11 cellular contexts compared by ENCODE assay signal in genomic region chr7:99098824-99099498, GRCh38. TPM values are rescaled to one million over a fixed set of nuclear protein-coding genes. Genes with fewer than 3 reads are reported as not detected.
A peak's percentile ranks its signal among the peaks of the same experiment; 100 is the strongest.
DNase-seq lines count a peak whose midpoint lies in the region; ATAC-seq and TF ChIP-seq lines count a peak whose summit lies in the region.
"Had no signal": no experiment of that assay in that cellular context is flagged by ENCODE, and none has a peak within 500 bp of the region (broad histone marks: within the 10 kb centered on the region; RNA-seq: fewer than 3 reads in every experiment).

No MANE protein-coding gene starts in this region.

- peaks cover 8% of the 10 kb centered on the region for H3K4me1 ChIP-seq in mesenchymal stem cell (ENCODE audit: control insufficient read depth, insufficient read depth, low read depth, low read length)
- H3K4me1 ChIP-seq in ovary (ENCODE audit: insufficient read depth), result peaks cover 13% of the 10 kb centered on the region

- no peak overlapping the region for H3K14ac ChIP-seq in mesenchymal stem cell (ENCODE audit: low read length in 2 of 2)

- ATAC-seq in Right ventricle myocardium inferior, result peak; percentile 49
- no peak for ATAC-seq in HG02970 (IDR thresholded peaks at IDR 0.05; ENCODE audit: low FRiP score, unreplicated experiment)

- no peak for TF ChIP-seq EP300 in ovary (IDR thresholded peaks at IDR 0.05)

- no peak overlapping the region for H3K4me3 ChIP-seq in epithelial cell of esophagus (ENCODE audit: low read length)
- peak overlapping the region in 1 of 2 experiments; percentile 60 for H3K4me3 ChIP-seq in mesenchymal stem cell (ENCODE audit: insufficient read depth in 1 of 2, low read depth in 1 of 2, low read length in 2 of 2)
- no peak overlapping the region for H3K4me3 ChIP-seq in ovary

- no peak overlapping the region for H2BK120ac ChIP-seq in mesenchymal stem cell (ENCODE audit: low read depth, low read length)

- H3K9me3 ChIP-seq in mesenchymal stem cell (ENCODE audit: control insufficient read depth, low read length) (no peaks in the 10 kb centered on the region), ovary (no peaks in the 10 kb centered on the region)

- DNase-seq in Right ventricle myocardium inferior (ENCODE audit: missing footprints) (no peak), cardiac septum (ENCODE audit: low spot score) (no peak), epithelial cell of esophagus (ENCODE audit: low read depth) (peak; percentile 82), mesenchymal stem cell (peak; percentile 63), ovary (no peak), NCI-H2171 (lab: John Stamatoyannopoulos, UW) (no peak), NCI-H82 (lab: John Stamatoyannopoulos, UW) (no peak)
- DNase-seq: amniotic stem cell, midbrain, NCI-H1092 had no signal

- H2BK15ac ChIP-seq in mesenchymal stem cell (ENCODE audit: low read depth, poor library complexity, severe bottlenecking), result no peak overlapping the region

- peaks cover 8% of the 10 kb centered on the region for H3K79me1 ChIP-seq in mesenchymal stem cell (replicated peaks; ENCODE audit: low read length, poor library complexity, severe bottlenecking)

- no peak overlapping the region for H2BK12ac ChIP-seq in mesenchymal stem cell (ENCODE audit: low read length in 2 of 2)

- H3K36me3 ChIP-seq in mesenchymal stem cell (ENCODE audit: control insufficient read depth in 1 of 2, insufficient read depth in 2 of 2, low read depth in 1 of 2, low read length in 2 of 2) (no peaks in the 10 kb centered on the region), ovary (no peaks in the 10 kb centered on the region)

- TF ChIP-seq POLR2A in ovary (IDR thresholded peaks at IDR 0.05), result no peak

- intact Hi-C loops in Right ventricle myocardium inferior (cut with DNase I), result no loop called here
- intact Hi-C loops in cardiac septum (cut with DNase I), result no loop called here
- intact Hi-C loops in ovary (cut with DNase I), result loop anchor here in 1 of 4 donors (5.0 kb wide), 1 partner anchor 43 kb away; the partner anchor contains the start of gene SMURF1

- no peak overlapping the region for H3K18ac ChIP-seq in mesenchymal stem cell (ENCODE audit: low read depth in 1 of 2, low read length in 2 of 2)

- H2AFZ ChIP-seq in mesenchymal stem cell (ENCODE audit: low read depth, low read length), result no peak overlapping the region

- no peak for TF ChIP-seq CTCF in epithelial cell of esophagus (IDR thresholded peaks at IDR 0.05; ENCODE audit: insufficient read depth, low read depth, low read length, missing control alignments)
- no peak for TF ChIP-seq CTCF in ovary (IDR thresholded peaks at IDR 0.05)

- 77% methylated on average over 4 of the region's 6 CpGs for WGBS in mesenchymal stem cell
- WGBS in ovary, 3 donors, result 41 to 48% (median 45%) methylated on average over 6 of the region's 6 CpGs

- H2AK5ac ChIP-seq in mesenchymal stem cell (ENCODE audit: low read length, severe bottlenecking), result peak overlapping the region; percentile 81

- H3K27ac ChIP-seq in mesenchymal stem cell (ENCODE audit: low read length, poor library complexity, severe bottlenecking), result peak overlapping the region; percentile 31
- H3K27ac ChIP-seq in ovary, result no peak overlapping the region

- H3K4ac ChIP-seq in mesenchymal stem cell (ENCODE audit: low read depth in 1 of 2, low read length in 2 of 2), result no peak overlapping the region

- H3K27me3 ChIP-seq in mesenchymal stem cell (ENCODE audit: control insufficient read depth in 1 of 2, insufficient read depth in 1 of 2, low read length in 2 of 2), result no peaks in the 10 kb centered on the region
- no peaks in the 10 kb centered on the region for H3K27me3 ChIP-seq in ovary

- H3K23ac ChIP-seq in mesenchymal stem cell (ENCODE audit: low read length in 2 of 2), result no peak overlapping the region

- no peak overlapping the region for H2BK5ac ChIP-seq in mesenchymal stem cell (ENCODE audit: low read depth, low read length, poor library complexity, severe bottlenecking)

- H4K8ac ChIP-seq in mesenchymal stem cell (ENCODE audit: low read length), result no peak overlapping the region

- H3K4me2 ChIP-seq in mesenchymal stem cell (ENCODE audit: low read length, poor library complexity, severe bottlenecking), result no peak overlapping the region

- H3K9ac ChIP-seq in mesenchymal stem cell (ENCODE audit: low read length), result peak overlapping the region; percentile 63

- H4K91ac ChIP-seq in mesenchymal stem cell (ENCODE audit: low read length), result no peak overlapping the region

RNA-seq across cellular contexts. Expression of gene SMURF1, which starts 44.9 kb away (rescaled TPM):
- total RNA-seq in Right ventricle myocardium inferior (9.6 TPM), cardiac septum (13.2 TPM), ovary (10 to 100 TPM; 21.9 to 40.3 (median 29.2) TPM)
- polyA plus RNA-seq in mesenchymal stem cell (2013, experiment 1 of 2), result 11.8 TPM
- 12.5 TPM for polyA plus RNA-seq in mesenchymal stem cell (2013, experiment 2 of 2)
- 10 to 100 TPM; 15.1 to 22.9 TPM for polyA plus RNA-seq in ovary

Comparison
In these comparisons a context has a peak if more than half of its experiments do, and no peak if none do; other contexts are left out.
1. DNase-seq: peak in epithelial cell of esophagus (single experiment) and mesenchymal stem cell (single experiment); none in Right ventricle myocardium inferior (single experiment), cardiac septum (single experiment), ovary (0 of 5), NCI-H2171 (single experiment) and NCI-H82 (single experiment).